In the genomic region with DNA sequence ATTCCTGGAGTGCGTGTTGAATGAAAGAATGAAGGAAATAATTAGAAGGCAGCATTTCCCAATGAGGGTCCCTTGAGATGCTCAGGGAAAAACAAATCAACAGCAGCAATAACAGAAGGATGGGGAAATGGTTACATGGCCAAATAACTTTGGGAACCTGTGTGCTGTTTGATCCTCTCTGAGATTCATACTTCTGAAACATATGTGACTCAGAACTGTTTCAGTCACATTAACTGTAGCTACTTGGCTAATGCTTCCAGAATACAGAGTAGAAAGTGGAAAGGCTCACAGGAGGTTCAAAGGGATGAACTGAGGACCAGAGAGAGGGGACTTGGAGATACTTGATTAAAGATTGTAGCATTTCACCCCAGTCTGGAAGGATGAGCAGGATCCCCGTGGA, we compare ENCODE assay signal across 19 cellular contexts.
DNase-seq lines count a peak whose midpoint lies in the region; ATAC-seq, FAIRE-seq and TF ChIP-seq lines count a peak whose summit lies in the region.
"Had no signal": no experiment of that assay in that cellular context is flagged by ENCODE, and none has a peak within 500 bp of the region (broad histone marks: within the 10 kb centered on the region; RNA-seq: fewer than 3 reads in every experiment).

No MANE protein-coding gene starts in this region.

- peak overlapping the region; percentile 49 for H3K9ac ChIP-seq in mesenchymal stem cell (ENCODE audit: low read length)

- H3K27me3 ChIP-seq in dorsolateral prefrontal cortex (no peaks in the 10 kb centered on the region), mesenchymal stem cell (ENCODE audit: control insufficient read depth in 1 of 2, insufficient read depth in 1 of 2, low read length in 2 of 2) (peaks cover 0 to under 1% of the 10 kb centered on the region in 2 experiments)
- H3K27me3 ChIP-seq: BE2C, Peyer's patch had no signal

- peak overlapping the region in 1 of 59 donors; percentile 20 for H3K4me3 ChIP-seq in dorsolateral prefrontal cortex
- H3K4me3 ChIP-seq in mesenchymal stem cell (ENCODE audit: insufficient read depth in 1 of 2, low read depth in 1 of 2, low read length in 2 of 2) = peak overlapping the region in 1 of 2 experiments; percentile 57
- no peak overlapping the region for H3K4me3 ChIP-seq in coronary artery
- H3K4me3 ChIP-seq: Peyer's patch had no signal

- H4K8ac ChIP-seq in mesenchymal stem cell (ENCODE audit: low read length) = no peak overlapping the region

- ATAC-seq in activated naive CD4-positive, alpha-beta T cell treated with anti-CD3 and anti-CD28 coated beads, Interleukin-2, amount 50 U/mL, for 72 hours = no peak
- no peak for ATAC-seq in GM18517 (IDR thresholded peaks at IDR 0.05; ENCODE audit: unreplicated experiment)

- H4K91ac ChIP-seq in mesenchymal stem cell (ENCODE audit: low read length) = no peak overlapping the region

- no peaks in the 10 kb centered on the region for H3K4me1 ChIP-seq in mesenchymal stem cell (ENCODE audit: control insufficient read depth, insufficient read depth, low read depth, low read length)
- H3K4me1 ChIP-seq: BE2C, Peyer's patch had no signal

- 59% methylated on average over 2 of the region's 2 CpGs for WGBS in mesenchymal stem cell

- no peak for DNase-seq in activated naive CD4-positive, alpha-beta T cell treated with anti-CD3 and anti-CD28 coated beads, Interleukin-2, amount 50 U/mL, for 72 hours (ENCODE audit: low spot score in 2 of 2)
- no peak for DNase-seq in activated naive CD4-positive, alpha-beta T cell treated with Interleukin-2 at 50 U/mL for 16 hours
- DNase-seq in dorsolateral prefrontal cortex = no peak
- DNase-seq in mesenchymal stem cell = no peak
- no peak for DNase-seq in HTR-8/SVneo (ENCODE audit: insufficient read length, low spot score)
- no peak for DNase-seq in coronary artery (ENCODE audit: low spot score)
- no peak for DNase-seq in NCI-H187 (lab: John Stamatoyannopoulos, UW)
- DNase-seq: BE2C; CD8-positive, alpha-beta memory T cell; DMS79 treated with DMSO at 0.1 percent for 48 hours; KBM-7; NCI-H1105; NCI-H2081 treated with DMSO at 0.1 percent for 48 hours; NCI-H446 treated with DMSO at 0.1 percent for 48 hours; NK-92 treated with Interleukin-12 subunit alpha and Interleukin-12 subunit beta, amount 100 ng/mL, for 24 hours; Peyer's patch had no signal

- no peak overlapping the region for H2AFZ ChIP-seq in mesenchymal stem cell (ENCODE audit: low read depth, low read length)

- peak overlapping the region; percentile 8 to 37 for H3K27ac Mint-ChIP-seq in activated naive CD4-positive, alpha-beta T cell treated with anti-CD3 and anti-CD28 coated beads, Interleukin-2, amount 50 U/mL, for 72 hours

- H3K27ac ChIP-seq in dorsolateral prefrontal cortex (peak overlapping the region in 31 of 59 donors; percentile 6 to 76 (median 53)), mesenchymal stem cell (ENCODE audit: low read length, poor library complexity, severe bottlenecking) (no peak overlapping the region), coronary artery (no peak overlapping the region)
- H3K27ac ChIP-seq: 22Rv1, Peyer's patch had no signal

- intact Hi-C loops in dorsolateral prefrontal cortex (cut with DNase I) = loop anchor here in 1 of 2 donors (2.0 kb wide), 1 partner anchor 13 kb away; no protein-coding TSS in a partner anchor

- H2AK5ac ChIP-seq in mesenchymal stem cell (ENCODE audit: low read length, severe bottlenecking) = no peak overlapping the region

- no peak overlapping the region for H3K14ac ChIP-seq in mesenchymal stem cell (ENCODE audit: low read length in 2 of 2)

- no peak overlapping the region for H3K18ac ChIP-seq in mesenchymal stem cell (ENCODE audit: low read depth in 1 of 2, low read length in 2 of 2)

- no peak overlapping the region for H3K23ac ChIP-seq in mesenchymal stem cell (ENCODE audit: low read length in 2 of 2)

- no peak overlapping the region for H2BK120ac ChIP-seq in mesenchymal stem cell (ENCODE audit: low read depth, low read length)

- H3K9me3 Mint-ChIP-seq in activated naive CD4-positive, alpha-beta T cell treated with anti-CD3 and anti-CD28 coated beads, Interleukin-2, amount 50 U/mL, for 72 hours = no peaks in the 10 kb centered on the region
- H3K9me3 Mint-ChIP-seq: CD8-positive, alpha-beta memory T cell had no signal

- no peak overlapping the region for H3K4me2 ChIP-seq in mesenchymal stem cell (ENCODE audit: low read length, poor library complexity, severe bottlenecking)

- TF ChIP-seq CTCF in dorsolateral prefrontal cortex (IDR thresholded peaks at IDR 0.05 in 54 of 56, conservative IDR thresholded peaks at IDR 0.05 in 2 of 56; ENCODE audit: low read depth in 1 of 56, partially characterized antibody in 56 of 56) = no peak
- no peak for TF ChIP-seq CTCF in coronary artery (IDR thresholded peaks at IDR 0.05)

- H3K9me3 ChIP-seq in mesenchymal stem cell (ENCODE audit: control insufficient read depth, low read length) = no peaks in the 10 kb centered on the region
- H3K9me3 ChIP-seq: BE2C, Peyer's patch had no signal

- no peaks in the 10 kb centered on the region for H3K79me1 ChIP-seq in mesenchymal stem cell (replicated peaks; ENCODE audit: low read length, poor library complexity, severe bottlenecking)

- FAIRE-seq in HTR-8/SVneo (lab: Jason Lieb, UNC) = no peak
- FAIRE-seq: H54 had no signal

- H3K4ac ChIP-seq in mesenchymal stem cell (ENCODE audit: low read depth in 1 of 2, low read length in 2 of 2) = no peak overlapping the region

- H2BK15ac ChIP-seq in mesenchymal stem cell (ENCODE audit: low read depth, poor library complexity, severe bottlenecking) = no peak overlapping the region

- H2BK12ac ChIP-seq in mesenchymal stem cell (ENCODE audit: low read length in 2 of 2) = no peak overlapping the region

- no peaks in the 10 kb centered on the region for H3K36me3 Mint-ChIP-seq in activated naive CD4-positive, alpha-beta T cell treated with anti-CD3 and anti-CD28 coated beads, Interleukin-2, amount 50 U/mL, for 72 hours

- no peak overlapping the region for H2BK5ac ChIP-seq in mesenchymal stem cell (ENCODE audit: low read depth, low read length, poor library complexity, severe bottlenecking)

- H3K36me3 ChIP-seq in mesenchymal stem cell (ENCODE audit: control insufficient read depth in 1 of 2, insufficient read depth in 2 of 2, low read depth in 1 of 2, low read length in 2 of 2) = peaks cover 0 to 15% of the 10 kb centered on the region in 2 experiments
- H3K36me3 ChIP-seq: BE2C, Peyer's patch had no signal

Comparison
In these comparisons a context has a peak if more than half of its experiments do, and no peak if none do; other contexts are left out.
1. H3K27ac ChIP-seq: peak in dorsolateral prefrontal cortex (31 of 59); none in mesenchymal stem cell (single experiment) and coronary artery (0 of 2).